Comparison of ENCODE assay signal across 8 cellular contexts in the genomic region with DNA sequence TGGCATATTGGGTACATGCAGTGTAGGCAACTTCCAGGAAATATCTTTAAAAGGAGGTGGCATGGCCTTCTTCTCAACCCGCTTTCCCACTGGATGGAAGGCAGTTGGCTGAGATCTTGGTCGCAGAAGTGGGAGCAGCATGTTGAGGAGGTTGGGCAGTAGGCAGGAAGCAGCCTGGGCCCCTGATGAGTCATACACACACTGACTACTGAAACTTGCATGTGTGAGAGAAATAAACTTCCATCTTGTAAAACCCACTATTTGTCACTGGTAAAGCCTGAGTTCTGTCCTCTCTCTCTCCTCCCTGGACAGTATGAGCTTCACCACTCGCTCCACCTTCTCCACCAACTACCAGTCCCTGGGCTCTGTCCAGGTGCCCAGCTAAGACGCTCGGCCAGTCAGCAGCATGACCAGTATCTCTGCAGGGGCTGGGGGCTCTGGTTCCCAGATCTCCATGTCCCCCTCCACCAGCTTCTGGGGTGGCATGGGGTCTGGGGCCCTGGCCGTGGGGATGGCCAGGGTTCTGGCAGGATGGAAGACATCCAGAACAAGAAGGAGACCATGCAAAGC.
A peak's percentile ranks its signal among the peaks of the same experiment; 100 is the strongest.
DNase-seq lines count a peak whose midpoint lies in the region; ATAC-seq and TF ChIP-seq lines count a peak whose summit lies in the region.

No MANE protein-coding gene starts in this region.

- no peak overlapping the region for H3K4me2 ChIP-seq in osteoblast (ENCODE audit: insufficient read depth, low read length)

- H3K4me3 ChIP-seq in osteoblast (ENCODE audit: insufficient read depth, low read length) (no peak overlapping the region), ovary (no peak overlapping the region), prostate gland (no peak overlapping the region)

- WGBS in ovary, 3 donors, result 92 to 96% (median 95%) methylated on average over 6 of the region's 6 CpGs
- WGBS in prostate gland, result 93% methylated on average over 6 of the region's 6 CpGs

- H3K36me3 ChIP-seq in osteoblast (ENCODE audit: insufficient read depth, low read length) (no peaks in the 10 kb centered on the region), ovary (no peaks in the 10 kb centered on the region), prostate gland (no peaks in the 10 kb centered on the region)

- intact Hi-C loops in ovary (cut with DNase I) (no loop called here), prostate gland (cut with DNase I) (no loop called here)

- no peak overlapping the region for H3K27ac ChIP-seq in osteoblast (ENCODE audit: low read depth, low read length)
- no peak overlapping the region for H3K27ac ChIP-seq in ovary
- no peak overlapping the region for H3K27ac ChIP-seq in prostate gland

- no peak overlapping the region for H3K4me3 Mint-ChIP-seq in progenitor cell of endocrine pancreas (ENCODE audit: low read depth)

- TF ChIP-seq EP300 in ovary (IDR thresholded peaks at IDR 0.05), result no peak

- no peak overlapping the region for H3K27ac Mint-ChIP-seq in progenitor cell of endocrine pancreas

- peak; percentile 2 for DNase-seq in NK-92 treated with Interleukin-12 subunit alpha and Interleukin-12 subunit beta, amount 100 ng/mL, for 24 hours (lab: John Stamatoyannopoulos, UW)
- DNase-seq in NK-92 (lab: John Stamatoyannopoulos, UW; ENCODE audit: unreplicated experiment) (no peak), MV-4-11 (lab: John Stamatoyannopoulos, UW) (peak; percentile 83), osteoblast (ENCODE audit: insufficient read length, low spot score, missing footprints) (peak; percentile 81), ovary (no peak), progenitor cell of endocrine pancreas (ENCODE audit: low spot score, unreplicated experiment) (no peak), prostate gland (ENCODE audit: low spot score) (no peak)

- no peaks in the 10 kb centered on the region for H4K20me1 ChIP-seq in osteoblast (ENCODE audit: insufficient read depth, low read length)

- H3K9me3 ChIP-seq in osteoblast (ENCODE audit: low read depth, low read length) (no peaks in the 10 kb centered on the region), ovary (peaks cover 0 to 5% of the 10 kb centered on the region in 2 donors), prostate gland (no peaks in the 10 kb centered on the region)

- H2AFZ ChIP-seq in osteoblast (ENCODE audit: low read length), result no peak overlapping the region

- no peaks in the 10 kb centered on the region for H3K79me2 ChIP-seq in osteoblast (ENCODE audit: insufficient read depth, low read length)

- no peak for TF ChIP-seq CTCF in osteoblast (IDR thresholded peaks at IDR 0.05; ENCODE audit: extremely low read depth, low read depth, low read length)
- TF ChIP-seq CTCF in ovary (IDR thresholded peaks at IDR 0.05), result no peak
- no peak for TF ChIP-seq CTCF in progenitor cell of endocrine pancreas (IDR thresholded peaks at IDR 0.05; ENCODE audit: unreplicated experiment)
- no peak for TF ChIP-seq CTCF in prostate gland (IDR thresholded peaks at IDR 0.05)

- peaks cover 4% of the 10 kb centered on the region for H3K36me3 Mint-ChIP-seq in progenitor cell of endocrine pancreas (ENCODE audit: insufficient read depth)

- no peaks in the 10 kb centered on the region for H3K4me1 Mint-ChIP-seq in progenitor cell of endocrine pancreas (ENCODE audit: low read depth)

- H3K9me3 Mint-ChIP-seq in progenitor cell of endocrine pancreas (ENCODE audit: low read depth), result peaks cover 9% of the 10 kb centered on the region

- H3K27me3 Mint-ChIP-seq in progenitor cell of endocrine pancreas, result peaks cover 55% of the 10 kb centered on the region

- H3K4me1 ChIP-seq in osteoblast (ENCODE audit: insufficient read depth, low read length) (peaks cover 12% of the 10 kb centered on the region), ovary (ENCODE audit: insufficient read depth) (peaks cover 9% of the 10 kb centered on the region), prostate gland (replicated peaks) (no peaks in the 10 kb centered on the region)

- peak; percentile 98 for ATAC-seq in HG02642 (IDR thresholded peaks at IDR 0.05; ENCODE audit: poor library complexity, unreplicated experiment)

- TF ChIP-seq POLR2A in ovary (IDR thresholded peaks at IDR 0.05) (no peak), prostate gland (IDR thresholded peaks at IDR 0.05) (no peak)

- H3K27me3 ChIP-seq in osteoblast (ENCODE audit: insufficient read depth, low read length) (peaks cover 5% of the 10 kb centered on the region), ovary (no peaks in the 10 kb centered on the region), prostate gland (replicated peaks; ENCODE audit: insufficient read depth) (no peaks in the 10 kb centered on the region)

Comparison
In these comparisons a context has a peak if more than half of its experiments do, and no peak if none do; other contexts are left out.
1. DNase-seq: peak in NK-92 treated with Interleukin-12 subunit alpha and Interleukin-12 subunit beta, amount 100 ng/mL, for 24 hours (single experiment), MV-4-11 (single experiment) and osteoblast (single experiment); none in NK-92 (single experiment), ovary (0 of 5), progenitor cell of endocrine pancreas (single experiment) and prostate gland (single experiment).